In genomic region chr6:32589595-32590274, GRCh38 we compare ENCODE assay signal across 1 cellular context.
TF ChIP-seq lines count a peak whose summit lies in the region.
"Not testable (repeated sequence)": the region's sequence is repeated elsewhere in the genome, so short reads cannot be mapped to it uniquely, and the experiment has no call there.

Gene HLA-DRB1 (minus strand): TSS chr6:32589848. CDS start chr6:32589742, 106 bp downstream.

TF ChIP-seq in HepG2, 621 proteins besides CTCF, POLR2A, EP300 and RAD21:
- TF ChIP-seq RFXAP (CRISPR knock-in tag; IDR thresholded peaks at IDR 0.05; ENCODE audit: borderline replicate concordance) (peak; percentile 84; the same call in 1 of the 2 replicates), CREB1 (CRISPR knock-in tag; IDR thresholded peaks at IDR 0.05) (peak; percentile 39; the same call in 1 of the 2 replicates), RFXANK (CRISPR knock-in tag; IDR thresholded peaks at IDR 0.05) (peak; percentile 96), RFX5 (IDR thresholded peaks at IDR 0.05; ENCODE audit: low read depth, low read length) (peak; percentile 94)
- TF ChIP-seq CREB1 (IDR thresholded peaks at IDR 0.05) = not testable (repeated sequence)
TF ChIP-seq in HepG2: peak in this region for 4; not testable (repeated sequence) for 617.
